Comparison of ENCODE assay signal across 1 cellular context in genomic region chr14:104776961-104777807, GRCh38.
TF ChIP-seq lines count a peak whose summit lies in the region.

No MANE protein-coding gene starts in this region.

TF ChIP-seq in HEK293, 187 proteins besides CTCF, POLR2A, EP300 and RAD21 (continued from another document):
- TF ChIP-seq GLIS1 (tag by site-specific recombination; IDR thresholded peaks at IDR 0.05), result 0 out of 2 replicates have a peak, but pooled peaks have one; percentile 26
- no peak for TF ChIP-seq OSR2 (tag by site-specific recombination; IDR thresholded peaks at IDR 0.05)
- peak; percentile 99 for TF ChIP-seq ZEB2 (tag by site-specific recombination; IDR thresholded peaks at IDR 0.05)
- TF ChIP-seq ZBTB49 (tag by site-specific recombination; IDR thresholded peaks at IDR 0.05; ENCODE audit: low read depth), result no peak
- TF ChIP-seq ZSCAN5A (tag by site-specific recombination; IDR thresholded peaks at IDR 0.05), result no peak
- TF ChIP-seq ZNF26 (tag by site-specific recombination; IDR thresholded peaks at IDR 0.05), result no peak
